In genomic region chr12:111124183-111124582, GRCh38 we compare ENCODE assay signal across 36 cellular contexts.
"Had no signal": no experiment of that assay in that cellular context is flagged by ENCODE, and none has a peak within 500 bp of the region (broad histone marks: within the 10 kb centered on the region; RNA-seq: fewer than 3 reads in every experiment).

No MANE protein-coding gene starts in this region.

- H3K27me3 Mint-ChIP-seq: activated CD8-positive, alpha-beta T cell treated with anti-CD3 and anti-CD28 coated beads for 36 hours; activated naive CD8-positive, alpha-beta T cell treated with anti-CD3 and anti-CD28 coated beads for 36 hours; brain had no signal

- H3K27ac Mint-ChIP-seq: activated B cell treated with CpG ODN at 0.5 μM for 24 hours; activated CD4-positive, alpha-beta memory T cell treated with anti-CD3 and anti-CD28 coated beads for 36 hours; activated CD4-positive, alpha-beta T cell treated with anti-CD3 and anti-CD28 coated beads, Interleukin-2, amount 10 ng/mL, durations not matched to agents 24 days and 14 days; activated CD8-positive, alpha-beta T cell treated with anti-CD3 and anti-CD28 coated beads for 36 hours; activated naive CD4-positive, alpha-beta T cell treated with anti-CD3 and anti-CD28 coated beads for 36 hours; activated naive CD4-positive, alpha-beta T cell treated with anti-CD3 and anti-CD28 coated beads, Interleukin-2, amount 50 U/mL, for 72 hours; activated naive CD8-positive, alpha-beta T cell treated with anti-CD3 and anti-CD28 coated beads for 36 hours; activated T-cell treated with anti-CD3 and anti-CD28 coated beads, Interleukin-2, amount 50 U/mL, for 72 hours; activated T-helper 1 cell treated with anti-CD3 and anti-CD28 coated beads, Interleukin-12 subunit alpha, Interleukin-12 subunit beta, Interleukin-2, Interleukin-4 antibody, amounts not matched to agents 30 ng/mL and 10 ng/mL and 1 ng/mL, durations not matched to agents 14 hours and 24 hours and 36 hours; activated T-helper 17 cell treated with anti-CD3 and anti-CD28 coated beads, Interleukin-2, amount 50 U/mL, for 72 hours; T-helper 1 cell treated with Interleukin-12 subunit alpha and Interleukin-12 subunit beta and Interleukin-4 antibody, amounts not matched to agents 30 μg/mL and 1 μg/mL, for 36 hours; T-helper 2 cell treated with Interferon-gamma antibody and Interleukin-4, amounts not matched to agents 5 μg/mL and 100 μg/mL, for 36 hours had no signal

- H3K36me3 ChIP-seq: ascending aorta, cardiac muscle cell had no signal

- H3K4me3 ChIP-seq: ascending aorta, cardiac muscle cell had no signal

- H3K4me1 Mint-ChIP-seq: activated B cell treated with CpG ODN at 0.5 μM for 24 hours; activated CD4-positive, alpha-beta T cell treated with anti-CD3 and anti-CD28 coated beads, Interleukin-2, amount 10 ng/mL, durations not matched to agents 24 days and 14 days; activated naive CD8-positive, alpha-beta T cell treated with anti-CD3 and anti-CD28 coated beads for 36 hours; activated T-helper 17 cell treated with anti-CD3 and anti-CD28 coated beads, Interleukin-2, amount 50 U/mL, for 72 hours; central memory CD8-positive, alpha-beta T cell had no signal

- FAIRE-seq: bronchial epithelial cell had no signal

- ATAC-seq: activated CD8-positive, alpha-beta T cell treated with anti-CD3 and anti-CD28 coated beads for 36 hours; activated naive CD4-positive, alpha-beta T cell treated with anti-CD3 and anti-CD28 coated beads, Interleukin-2, amount 50 U/mL, for 72 hours; activated T-cell treated with anti-CD3 and anti-CD28 coated beads, Interleukin-2, amount 50 U/mL, for 4 hours; activated T-cell treated with anti-CD3 and anti-CD28 coated beads, Interleukin-2, amount 50 U/mL, for 72 hours; activated T-helper 17 cell treated with anti-CD3 and anti-CD28 coated beads, Interleukin-2, amount 50 U/mL, for 72 hours had no signal

- H3K4me1 ChIP-seq: ascending aorta had no signal

- H3K9me3 Mint-ChIP-seq: activated B cell treated with CpG ODN at 0.5 μM for 24 hours; activated CD4-positive, alpha-beta memory T cell treated with anti-CD3 and anti-CD28 coated beads for 36 hours; activated CD4-positive, alpha-beta T cell treated with anti-CD3 and anti-CD28 coated beads, Interleukin-2, amount 10 ng/mL, durations not matched to agents 24 days and 14 days; activated CD8-positive, alpha-beta T cell treated with anti-CD3 and anti-CD28 coated beads for 36 hours; activated naive CD4-positive, alpha-beta T cell treated with anti-CD3 and anti-CD28 coated beads for 36 hours; activated naive CD4-positive, alpha-beta T cell treated with anti-CD3 and anti-CD28 coated beads, Interleukin-2, amount 50 U/mL, for 72 hours; activated naive CD8-positive, alpha-beta T cell treated with anti-CD3 and anti-CD28 coated beads for 36 hours; activated T-cell treated with anti-CD3 and anti-CD28 coated beads, Interleukin-2, amount 50 U/mL, for 4 hours; activated T-cell treated with anti-CD3 and anti-CD28 coated beads, Interleukin-2, amount 50 U/mL, for 72 hours; activated T-helper 1 cell treated with anti-CD3 and anti-CD28 coated beads, Interleukin-12 subunit alpha, Interleukin-12 subunit beta, Interleukin-2, Interleukin-4 antibody, amounts not matched to agents 30 ng/mL and 10 ng/mL and 1 ng/mL, durations not matched to agents 14 hours and 24 hours and 36 hours; activated T-helper 17 cell treated with anti-CD3 and anti-CD28 coated beads, Interleukin-2, amount 50 U/mL, for 72 hours; central memory CD8-positive, alpha-beta T cell; T-helper 1 cell treated with Interleukin-12 subunit alpha and Interleukin-12 subunit beta and Interleukin-4 antibody, amounts not matched to agents 30 μg/mL and 1 μg/mL, for 36 hours; T-helper 2 cell treated with Interferon-gamma antibody and Interleukin-4, amounts not matched to agents 5 μg/mL and 100 μg/mL, for 36 hours had no signal

- H3K4me3 Mint-ChIP-seq: activated B cell treated with CpG ODN at 0.5 μM for 24 hours; activated CD4-positive, alpha-beta memory T cell treated with anti-CD3 and anti-CD28 coated beads for 36 hours; activated CD4-positive, alpha-beta T cell treated with anti-CD3 and anti-CD28 coated beads, Interleukin-2, amount 10 ng/mL, durations not matched to agents 24 days and 14 days; activated CD8-positive, alpha-beta T cell treated with anti-CD3 and anti-CD28 coated beads for 36 hours; activated naive CD4-positive, alpha-beta T cell treated with anti-CD3 and anti-CD28 coated beads for 36 hours; activated naive CD8-positive, alpha-beta T cell treated with anti-CD3 and anti-CD28 coated beads for 36 hours; activated T-cell treated with anti-CD3 and anti-CD28 coated beads, Interleukin-2, amount 50 U/mL, for 4 hours; activated T-cell treated with anti-CD3 and anti-CD28 coated beads, Interleukin-2, amount 50 U/mL, for 72 hours; activated T-helper 1 cell treated with anti-CD3 and anti-CD28 coated beads, Interleukin-12 subunit alpha, Interleukin-12 subunit beta, Interleukin-2, Interleukin-4 antibody, amounts not matched to agents 30 ng/mL and 10 ng/mL and 1 ng/mL, durations not matched to agents 14 hours and 24 hours and 36 hours; activated T-helper 17 cell treated with anti-CD3 and anti-CD28 coated beads, Interleukin-2, amount 50 U/mL, for 72 hours; brain; central memory CD8-positive, alpha-beta T cell; T-helper 1 cell treated with Interleukin-12 subunit alpha and Interleukin-12 subunit beta and Interleukin-4 antibody, amounts not matched to agents 30 μg/mL and 1 μg/mL, for 36 hours; T-helper 2 cell treated with Interferon-gamma antibody and Interleukin-4, amounts not matched to agents 5 μg/mL and 100 μg/mL, for 36 hours had no signal

- H3K27ac ChIP-seq: ascending aorta, cardiac muscle cell had no signal

- DNase-seq: activated B cell treated with CpG ODN at 0.5 μM for 24 hours; activated CD4-positive, alpha-beta memory T cell treated with anti-CD3 and anti-CD28 coated beads for 36 hours; activated CD4-positive, alpha-beta T cell treated with anti-CD3 and anti-CD28 coated beads for 4 hours; activated CD4-positive, alpha-beta T cell treated with anti-CD3 and anti-CD28 coated beads, Interleukin-2, amount 10 ng/mL, durations not matched to agents 24 days and 14 days; activated CD4-positive, alpha-beta T cell treated with anti-CD3 and anti-CD28 coated beads, Interleukin-2, amount 50 U/mL, for 1 hour; activated CD4-positive, alpha-beta T cell treated with anti-CD3 and anti-CD28 coated beads, Interleukin-2, amount 50 U/mL, for 4 hours; activated CD4-positive, CD25-positive, alpha-beta regulatory T cell treated with anti-CD3 and anti-CD28 coated beads, Interleukin-2, amount 50 U/mL, for 72 hours; activated CD8-positive, alpha-beta memory T cell treated with anti-CD3 and anti-CD28 coated beads, Interleukin-2, amount 50 U/mL, for 4 hours; activated CD8-positive, alpha-beta T cell treated with anti-CD3 and anti-CD28 coated beads for 36 hours; activated effector memory CD4-positive, alpha-beta T cell treated with anti-CD3 and anti-CD28 coated beads, Interleukin-2, amount 50 U/mL, for 16 hours; activated gamma-delta T cell treated with Interleukin-2 at 50 U/mL for 16 hours; activated naive CD4-positive, alpha-beta T cell; activated naive CD4-positive, alpha-beta T cell treated with anti-CD3 and anti-CD28 coated beads for 36 hours; activated naive CD4-positive, alpha-beta T cell treated with anti-CD3 and anti-CD28 coated beads, Interleukin-2, amount 50 U/mL, for 16 hours; activated naive CD8-positive, alpha-beta T cell treated with anti-CD3 and anti-CD28 coated beads for 36 hours; activated T-cell treated with anti-CD3 and anti-CD28 coated beads for 4 hours; activated T-cell treated with anti-CD3 and anti-CD28 coated beads, Interleukin-2, amount 50 U/mL, for 1 hour; activated T-cell treated with anti-CD3 and anti-CD28 coated beads, Interleukin-2, amount 50 U/mL, for 4 hours; activated T-cell treated with anti-CD3 and anti-CD28 coated beads, Interleukin-2, amount 50 U/mL, for 72 hours; amygdala; anterior cingulate cortex; caudate nucleus; cerebellar nuclear complex; T-helper 1 cell; T-helper 2 cell; T-helper 9 cell had no signal

- H3K9me3 ChIP-seq: ascending aorta had no signal

- H3K27me3 ChIP-seq: ascending aorta, cardiac muscle cell had no signal

- H3K36me3 Mint-ChIP-seq: activated CD4-positive, alpha-beta memory T cell treated with anti-CD3 and anti-CD28 coated beads for 36 hours; activated naive CD4-positive, alpha-beta T cell treated with anti-CD3 and anti-CD28 coated beads, Interleukin-2, amount 50 U/mL, for 72 hours; activated naive CD8-positive, alpha-beta T cell treated with anti-CD3 and anti-CD28 coated beads for 36 hours had no signal
